1 cellular context compared by ENCODE assay signal in genomic region chr2:142734231-142734630, GRCh38.
TF ChIP-seq lines count a peak whose summit lies in the region.

No MANE protein-coding gene starts in this region.

TF ChIP-seq in liver, 16 proteins besides CTCF, POLR2A, EP300 and RAD21 (continued from another document):
- TF ChIP-seq SP1 (IDR thresholded peaks at IDR 0.05) (no peak), JUND (IDR thresholded peaks at IDR 0.05) (no peak), REST (IDR thresholded peaks at IDR 0.05) (no peak), TAF1 (conservative IDR thresholded peaks at IDR 0.05) (no peak), MAX (IDR thresholded peaks at IDR 0.05) (no peak), HNF4A (conservative IDR thresholded peaks at IDR 0.05) (no peak), GABPA (IDR thresholded peaks at IDR 0.05 in 1 of 2, conservative IDR thresholded peaks at IDR 0.05 in 1 of 2) (no peak), HNF4G (IDR thresholded peaks at IDR 0.05) (no peak), NR2F2 (IDR thresholded peaks at IDR 0.05) (no peak), RXRA (IDR thresholded peaks at IDR 0.05) (no peak)
